In genomic region chr6:39357998-39358686, GRCh38 we compare ENCODE assay signal across 10 cellular contexts. TPM values are rescaled to one million over a fixed set of nuclear protein-coding genes. Genes with fewer than 3 reads are reported as not detected.
DNase-seq lines count a peak whose midpoint lies in the region; ATAC-seq and TF ChIP-seq lines count a peak whose summit lies in the region.
"Had no signal": no experiment of that assay in that cellular context is flagged by ENCODE, and none has a peak within 500 bp of the region (broad histone marks: within the 10 kb centered on the region; RNA-seq: fewer than 3 reads in every experiment).

No MANE protein-coding gene starts in this region.

- H3K9me3 Mint-ChIP-seq in activated CD8-positive, alpha-beta memory T cell treated with anti-CD3 and anti-CD28 coated beads, Interleukin-2, amount 10 ng/mL, durations not matched to agents 7 days and 5 days (ENCODE audit: low read depth): no peaks in the 10 kb centered on the region

- no peak for ATAC-seq in HG02571 (IDR thresholded peaks at IDR 0.05; ENCODE audit: unreplicated experiment)
- ATAC-seq in activated CD8-positive, alpha-beta memory T cell treated with anti-CD3 and anti-CD28 coated beads, Interleukin-2, amount 10 ng/mL, durations not matched to agents 7 days and 5 days: no peak

- no peaks in the 10 kb centered on the region for H3K36me3 Mint-ChIP-seq in activated CD8-positive, alpha-beta memory T cell treated with anti-CD3 and anti-CD28 coated beads, Interleukin-2, amount 10 ng/mL, durations not matched to agents 7 days and 5 days

- no peaks in the 10 kb centered on the region for H3K4me1 Mint-ChIP-seq in activated CD8-positive, alpha-beta memory T cell treated with anti-CD3 and anti-CD28 coated beads, Interleukin-2, amount 10 ng/mL, durations not matched to agents 7 days and 5 days

- CTCF ChIA-PET in activated CD8-positive, alpha-beta memory T cell treated with anti-CD3 and anti-CD28 coated beads, Interleukin-2, amount 10 ng/mL, durations not matched to agents 7 days and 5 days (lab: Charles Lee): no interaction called here

- no peak for TF ChIP-seq CTCF in HFF-Myc (IDR thresholded peaks at IDR 0.05; ENCODE audit: low read depth, low read length, missing control alignments)
- no peak for TF ChIP-seq CTCF in epithelial cell of esophagus (IDR thresholded peaks at IDR 0.05; ENCODE audit: insufficient read depth, low read depth, low read length, missing control alignments)

- no peak overlapping the region for H3K27ac Mint-ChIP-seq in activated CD8-positive, alpha-beta memory T cell treated with anti-CD3 and anti-CD28 coated beads, Interleukin-2, amount 10 ng/mL, durations not matched to agents 7 days and 5 days

- no peak overlapping the region for H3K4me3 Mint-ChIP-seq in activated CD8-positive, alpha-beta memory T cell treated with anti-CD3 and anti-CD28 coated beads, Interleukin-2, amount 10 ng/mL, durations not matched to agents 7 days and 5 days

- no peaks in the 10 kb centered on the region for H3K27me3 Mint-ChIP-seq in activated CD8-positive, alpha-beta memory T cell treated with anti-CD3 and anti-CD28 coated beads, Interleukin-2, amount 10 ng/mL, durations not matched to agents 7 days and 5 days

- no peak overlapping the region for H3K4me3 ChIP-seq in HFF-Myc (replicated peaks; ENCODE audit: low read depth, low read length)
- no peak overlapping the region for H3K4me3 ChIP-seq in epithelial cell of esophagus (ENCODE audit: low read length)

- DNase-seq in HFF-Myc (ENCODE audit: extremely low read depth, low read depth) (peak; percentile 67), NCI-H446 (lab: John Stamatoyannopoulos, UW) (peak; percentile 23 to 80), epithelial cell of esophagus (ENCODE audit: low read depth) (peak; percentile 52), renal cortical epithelial cell (ENCODE audit: low read depth) (peak; percentile 70), nucleus accumbens (lab: John Stamatoyannopoulos, UW) (no peak), NCI-H1930 (lab: John Stamatoyannopoulos, UW) (no peak)
- no peak for DNase-seq in activated CD8-positive, alpha-beta memory T cell treated with anti-CD3 and anti-CD28 coated beads, Interleukin-2, amount 10 ng/mL, durations not matched to agents 7 days and 5 days

RNA-seq across cellular contexts. Expression of gene KCNK16, which starts 35.6 kb away (rescaled TPM):
- total RNA-seq in renal cortical epithelial cell: not detected in 2 replicates
- not detected for total RNA-seq in activated CD8-positive, alpha-beta memory T cell treated with anti-CD3 and anti-CD28 coated beads, Interleukin-2, amount 10 ng/mL, durations not matched to agents 7 days and 5 days
- total RNA-seq: OCI-LY7, subcutaneous adipose tissue had no signal

RNA-seq across cellular contexts. Expression of gene KCNK17, which starts 43.9 kb away (rescaled TPM):
- not detected in 2 replicates for total RNA-seq in renal cortical epithelial cell
- not detected for total RNA-seq in activated CD8-positive, alpha-beta memory T cell treated with anti-CD3 and anti-CD28 coated beads, Interleukin-2, amount 10 ng/mL, durations not matched to agents 7 days and 5 days
- total RNA-seq: OCI-LY7, subcutaneous adipose tissue had no signal

Comparison
In these comparisons a context has a peak if more than half of its experiments do, and no peak if none do; other contexts are left out.
1. DNase-seq: peak in HFF-Myc (single experiment), NCI-H446 (2 of 2), epithelial cell of esophagus (single experiment) and renal cortical epithelial cell (single experiment); none in nucleus accumbens (0 of 56), NCI-H1930 (0 of 2) and activated CD8-positive, alpha-beta memory T cell treated with anti-CD3 and anti-CD28 coated beads, Interleukin-2, amount 10 ng/mL, durations not matched to agents 7 days and 5 days (single experiment).